In genomic region chr13:102128216-102128800, GRCh38 we compare ENCODE assay signal across 12 cellular contexts.
A peak's percentile ranks its signal among the peaks of the same experiment; 100 is the strongest.
DNase-seq lines count a peak whose midpoint lies in the region; ATAC-seq and FAIRE-seq lines count a peak whose summit lies in the region.
"Had no signal": no experiment of that assay in that cellular context is flagged by ENCODE, and none has a peak within 500 bp of the region (broad histone marks: within the 10 kb centered on the region; RNA-seq: fewer than 3 reads in every experiment).

No MANE protein-coding gene starts in this region.

- DNase-seq in astrocyte of the hippocampus (ENCODE audit: low read depth, low spot score) (peak; percentile 74), retina (peak; percentile 36), frontal cortex (ENCODE audit: low spot score in 2 of 2) (no peak), SKM-1 treated with dmso at 0.1 percent for 144 hours (lab: John Stamatoyannopoulos, UW; ENCODE audit: unreplicated experiment) (no peak), T1000 (lab: John Stamatoyannopoulos, UW) (no peak)
- no peak for DNase-seq in stimulated activated CD8-positive, alpha-beta memory T cell treated with anti-CD3 and anti-CD28 coated beads, Interleukin-4, amount 100 ng/mL, for 48 hours
- DNase-seq: effector CD4-positive, alpha-beta T cell; mucosa of descending colon had no signal

- ATAC-seq in GM18519 (IDR thresholded peaks at IDR 0.05; ENCODE audit: low FRiP score, unreplicated experiment) (peak; percentile 84), HG03432 (IDR thresholded peaks at IDR 0.05; ENCODE audit: unreplicated experiment) (peak; percentile 89)
- ATAC-seq: mucosa of descending colon, Right ventricle myocardium inferior had no signal

- FAIRE-seq in frontal cortex (lab: Jason Lieb, UNC), result no peak
- FAIRE-seq: HTR-8/SVneo had no signal

Comparison
In these comparisons a context has a peak if more than half of its experiments do, and no peak if none do; other contexts are left out.
1. DNase-seq: peak in astrocyte of the hippocampus (single experiment) and retina (single experiment); none in frontal cortex (0 of 2), stimulated activated CD8-positive, alpha-beta memory T cell treated with anti-CD3 and anti-CD28 coated beads, Interleukin-4, amount 100 ng/mL, for 48 hours (single experiment), SKM-1 treated with dmso at 0.1 percent for 144 hours (single experiment) and T1000 (single experiment).